Comparison of ENCODE assay signal across 1 cellular context in the genomic region with DNA sequence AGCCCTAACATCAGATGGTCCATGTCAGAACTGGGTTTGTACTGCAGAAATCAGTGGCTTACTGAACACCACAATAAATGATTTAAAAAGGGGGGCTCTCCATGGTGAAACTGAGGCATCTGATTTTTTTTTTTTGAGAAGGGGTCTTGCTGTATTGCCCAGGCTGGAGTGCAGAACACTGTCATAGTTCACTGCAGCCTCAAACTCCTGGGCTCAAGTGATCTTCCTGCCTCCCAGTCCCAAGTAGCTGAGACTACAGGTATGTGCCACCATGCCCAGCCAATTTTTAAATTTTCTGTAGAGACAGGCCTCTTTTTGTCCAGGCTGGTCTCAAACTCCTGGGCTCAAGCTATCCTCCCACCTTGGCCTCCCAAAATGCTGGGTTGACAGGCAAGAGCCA.
TF ChIP-seq lines count a peak whose summit lies in the region.

No MANE protein-coding gene starts in this region.

TF ChIP-seq in HepG2, 621 proteins besides CTCF, POLR2A, EP300 and RAD21:
- TF ChIP-seq ZNF121 (CRISPR knock-in tag; IDR thresholded peaks at IDR 0.05) (peak; percentile 79), CREM (IDR thresholded peaks at IDR 0.05) (no peak), CREM (CRISPR knock-in tag; IDR thresholded peaks at IDR 0.05) (no peak)
